ENCODE assay signal across 26 cellular contexts in genomic region chr6:165835410-165835851, GRCh38.
A peak's percentile ranks its signal among the peaks of the same experiment; 100 is the strongest.
DNase-seq lines count a peak whose midpoint lies in the region; ATAC-seq and TF ChIP-seq lines count a peak whose summit lies in the region.
"Had no signal": no experiment of that assay in that cellular context is flagged by ENCODE, and none has a peak within 500 bp of the region (broad histone marks: within the 10 kb centered on the region; RNA-seq: fewer than 3 reads in every experiment).

No MANE protein-coding gene starts in this region.

- H3K36me3 Mint-ChIP-seq in H9 (ENCODE audit: insufficient read depth in 1 of 3, low read depth in 3 of 3): peaks cover 0 to 7% (median 0%) of the 10 kb centered on the region in 3 experiments; a peak in 2 of 7 replicates
- H3K36me3 Mint-ChIP-seq: activated naive CD4-positive, alpha-beta T cell treated with anti-CD3 and anti-CD28 coated beads, Interleukin-2, amount 50 U/mL, for 72 hours; CD8-positive, alpha-beta memory T cell had no signal

- H3K4me1 Mint-ChIP-seq in H9: peaks cover 15 to 16% of the 10 kb centered on the region in 2 experiments

- H2BK15ac ChIP-seq in H9 (ENCODE audit: low read depth, low read length): no peak overlapping the region

- no peak overlapping the region for H4K91ac ChIP-seq in H9 (ENCODE audit: insufficient read length, low read depth, low read length)

- ATAC-seq in RWPE2 (ENCODE audit: low read depth) (peak; percentile 21; the same call in 1 of the 3 replicates), right lobe of liver (peak in 3 of 4 donors; percentile 21 to 48 (median 28)), HG03342 (IDR thresholded peaks at IDR 0.05; ENCODE audit: unreplicated experiment) (no peak)
- ATAC-seq: activated naive CD4-positive, alpha-beta T cell treated with anti-CD3 and anti-CD28 coated beads, Interleukin-2, amount 50 U/mL, for 72 hours; K562; SK-N-SH treated with all-trans-retinoic acid at 6 μM for 48 hours had no signal

- TF ChIP-seq CTCF in H9 (conservative IDR thresholded peaks at IDR 0.05): no peak
- no peak for TF ChIP-seq CTCF in RWPE2 (IDR thresholded peaks at IDR 0.05; ENCODE audit: poor library complexity, severe bottlenecking)
- TF ChIP-seq CTCF in right lobe of liver (IDR thresholded peaks at IDR 0.05): no peak
- no peak for TF ChIP-seq CTCF in stomach (IDR thresholded peaks at IDR 0.05)

- peaks cover 4% of the 10 kb centered on the region in 2 experiments; a peak in 3 of 5 replicates for H3K9me3 Mint-ChIP-seq in H9
- H3K9me3 Mint-ChIP-seq: central memory CD8-positive, alpha-beta T cell; T-helper 2 cell treated with Interferon-gamma antibody and Interleukin-4, amounts not matched to agents 5 μg/mL and 100 μg/mL, for 36 hours had no signal

- peaks cover 26% of the 10 kb centered on the region for H3K27me3 Mint-ChIP-seq in H9 (ENCODE audit: low read depth)

- H3K9ac ChIP-seq in H9 (ENCODE audit: extremely low read depth, insufficient read length, low read length): no peak overlapping the region

- H3K56ac ChIP-seq in H9 (ENCODE audit: insufficient read length, low read depth, low read length): no peak overlapping the region

- no peak overlapping the region for H3K27ac ChIP-seq in H9 (ENCODE audit: insufficient read length, low read depth, low read length)
- no peak overlapping the region for H3K27ac ChIP-seq in RWPE2 (ENCODE audit: poor library complexity, severe bottlenecking)
- H3K27ac ChIP-seq in right lobe of liver: no peak overlapping the region
- H3K27ac ChIP-seq in stomach: peak overlapping the region in 1 of 5 donors; percentile 4
- H3K27ac ChIP-seq: ascending aorta, thoracic aorta had no signal

- WGBS in H9 (ENCODE audit: extremely low coverage, insufficient read length, low lambda C conversion rate): no CpG with 5 or more reads among the region's 13 CpGs
- WGBS in right lobe of liver (ENCODE audit: insufficient coverage, low coverage, low lambda C conversion rate, missing lambda C conversion rate): 42% methylated on average over 13 of the region's 13 CpGs
- WGBS in stomach, 5 donors: 20 to 56% (median 47%) methylated on average over 11 to 13 of the region's 13 CpGs

- no peak overlapping the region for H2AFZ ChIP-seq in H9 (ENCODE audit: low read length)

- no peak overlapping the region for H3K18ac ChIP-seq in H9 (ENCODE audit: insufficient read length, low read depth, low read length)

- no peak overlapping the region for H4K5ac ChIP-seq in H9 (ENCODE audit: insufficient read length, low read depth, low read length)

- intact Hi-C loops in right lobe of liver (cut with DNase I): no loop called here
- intact Hi-C loops in stomach (cut with DNase I; ENCODE audit: low total_unique reads): no loop called here

- H3K14ac ChIP-seq in H9 (ENCODE audit: insufficient read depth, low read length): peak overlapping the region; percentile 57

- no peak for TF ChIP-seq EP300 in stomach (IDR thresholded peaks at IDR 0.05)

- no peaks in the 10 kb centered on the region for H3K36me3 ChIP-seq in RWPE2 (ENCODE audit: low read depth)
- no peaks in the 10 kb centered on the region for H3K36me3 ChIP-seq in right lobe of liver
- H3K36me3 ChIP-seq in stomach: no peaks in the 10 kb centered on the region
- H3K36me3 ChIP-seq: ascending aorta, thoracic aorta had no signal

- DNase-seq in H9 (no peak), RWPE2 (ENCODE audit: low spot score) (no peak), right lobe of liver (peak in 1 of 3 donors; percentile 76), stomach (peak; percentile 51), NCI-H526 (lab: John Stamatoyannopoulos, UW) (no peak), NCI-H2107 (lab: John Stamatoyannopoulos, UW) (no peak)
- DNase-seq: activated CD4-positive, alpha-beta T cell treated with anti-CD3 and anti-CD28 coated beads, Interleukin-2, amount 50 U/mL, for 1 hour; CD8-positive, alpha-beta memory T cell; dermis blood vessel endothelial cell; GF-D8; HFFc6; MM.1S; NCI-H1694; NCI-H69; RPMI8226; stimulated activated CD4-positive, alpha-beta T cell treated with anti-CD3 and anti-CD28 coated beads, Interleukin-2, amount 100 ng/mL, for 24 hours had no signal

- H2BK120ac ChIP-seq in H9 (ENCODE audit: low read depth, low read length, poor library complexity, severe bottlenecking): no peak overlapping the region

- no peaks in the 10 kb centered on the region for H3K79me1 ChIP-seq in H9 (ENCODE audit: insufficient read depth, low read depth, low read length, poor library complexity, severe bottlenecking)

- H4K8ac ChIP-seq in H9 (replicated peaks; ENCODE audit: insufficient read length, low read depth, low read length): no peak overlapping the region

- H3K4me2 ChIP-seq in H9 (ENCODE audit: insufficient read depth, insufficient read length, low read length): no peak overlapping the region
- H3K4me2 ChIP-seq: smooth muscle cell had no signal

- no peaks in the 10 kb centered on the region for H3K79me2 ChIP-seq in H9 (ENCODE audit: insufficient read depth, low read length)

- H3K4me1 ChIP-seq in H9 (ENCODE audit: insufficient read depth, low read length) (no peaks in the 10 kb centered on the region), RWPE2 (ENCODE audit: insufficient read depth, poor library complexity, severe bottlenecking) (no peaks in the 10 kb centered on the region), right lobe of liver (peaks cover 0 to 20% (median 8%) of the 10 kb centered on the region in 4 donors), stomach (peaks cover 14 to 20% (median 17%) of the 10 kb centered on the region in 4 donors)
- H3K4me1 ChIP-seq: ascending aorta had no signal

- H2AK5ac ChIP-seq in H9 (ENCODE audit: insufficient read length, low read length): no peak overlapping the region

- H3T11ph ChIP-seq in H9 (ENCODE audit: low read length): no peak overlapping the region

- H3K4me3 ChIP-seq in RWPE2 (ENCODE audit: severe bottlenecking) (no peak overlapping the region), right lobe of liver (no peak overlapping the region), stomach (no peak overlapping the region)
- H3K4me3 ChIP-seq: ascending aorta, K562, lung, smooth muscle cell, thoracic aorta had no signal

- H3K4me3 Mint-ChIP-seq in H9: no peak overlapping the region; a peak in 1 of 5 replicates
- H3K4me3 Mint-ChIP-seq: central memory CD8-positive, alpha-beta T cell; HFFc6; T-helper 2 cell treated with Interferon-gamma antibody and Interleukin-4, amounts not matched to agents 5 μg/mL and 100 μg/mL, for 36 hours had no signal

- H4K20me1 ChIP-seq in H9 (ENCODE audit: control insufficient read depth, insufficient read depth, insufficient read length): no peaks in the 10 kb centered on the region

- no peak overlapping the region for H2BK5ac ChIP-seq in H9 (ENCODE audit: insufficient read length, low read length)

- H3K9me3 ChIP-seq in H9 (ENCODE audit: control insufficient read depth, low read depth, low read length): no peaks in the 10 kb centered on the region
- no peaks in the 10 kb centered on the region for H3K9me3 ChIP-seq in RWPE2 (ENCODE audit: severe bottlenecking)
- no peaks in the 10 kb centered on the region for H3K9me3 ChIP-seq in right lobe of liver
- H3K9me3 ChIP-seq in stomach: no peaks in the 10 kb centered on the region
- H3K9me3 ChIP-seq: ascending aorta, thoracic aorta had no signal

- no peak overlapping the region for H3K23ac ChIP-seq in H9 (ENCODE audit: insufficient read length, low read depth, low read length)

- no peak overlapping the region for H3K4ac ChIP-seq in H9 (ENCODE audit: low read depth, low read length)

- peak overlapping the region in 1 of 3 experiments; percentile 71; a peak in 1 of 7 replicates for H3K27ac Mint-ChIP-seq in H9
- H3K27ac Mint-ChIP-seq: activated naive CD4-positive, alpha-beta T cell treated with anti-CD3 and anti-CD28 coated beads, Interleukin-2, amount 50 U/mL, for 72 hours; CD8-positive, alpha-beta memory T cell; HFFc6; T-helper 2 cell treated with Interferon-gamma antibody and Interleukin-4, amounts not matched to agents 5 μg/mL and 100 μg/mL, for 36 hours had no signal

- no peaks in the 10 kb centered on the region for H3K23me2 ChIP-seq in H9 (ENCODE audit: insufficient read length, low read depth, low read length, poor library complexity, severe bottlenecking)

- TF ChIP-seq POLR2A in right lobe of liver (IDR thresholded peaks at IDR 0.05) (no peak), stomach (IDR thresholded peaks at IDR 0.05) (no peak)

- no peaks in the 10 kb centered on the region for H3K27me3 ChIP-seq in H9 (ENCODE audit: insufficient read depth, low read length)
- no peaks in the 10 kb centered on the region for H3K27me3 ChIP-seq in RWPE2 (ENCODE audit: insufficient read depth, poor library complexity, severe bottlenecking)
- peaks cover 0 to 4% of the 10 kb centered on the region in 2 donors for H3K27me3 ChIP-seq in right lobe of liver
- no peaks in the 10 kb centered on the region for H3K27me3 ChIP-seq in stomach
- H3K27me3 ChIP-seq: ascending aorta had no signal

- no peak overlapping the region for H2BK20ac ChIP-seq in H9 (ENCODE audit: low read depth, low read length, poor library complexity, severe bottlenecking)

- no peak overlapping the region for H2BK12ac ChIP-seq in H9 (ENCODE audit: insufficient read length, low read depth, low read length)
